29 cellular contexts compared by ENCODE assay signal in genomic region chr3:114052216-114052615, GRCh38.
"Had no signal": no experiment of that assay in that cellular context is flagged by ENCODE, and none has a peak within 500 bp of the region (broad histone marks: within the 10 kb centered on the region; RNA-seq: fewer than 3 reads in every experiment).

No MANE protein-coding gene starts in this region.

- H3K27ac ChIP-seq: brain microvascular endothelial cell, cardiac muscle cell, SK-N-MC, VCaP had no signal

- H3K27me3 ChIP-seq: brain microvascular endothelial cell, cardiac muscle cell had no signal

- DNase-seq: activated CD4-positive, alpha-beta memory T cell treated with anti-CD3 and anti-CD28 coated beads, Interleukin-2, amount 10 ng/mL, durations not matched to agents 7 days and 5 days; activated CD4-positive, alpha-beta T cell treated with anti-CD3 and anti-CD28 coated beads, Interleukin-2, amount 50 U/mL, for 1 hour; activated CD4-positive, CD25-positive, alpha-beta regulatory T cell; activated gamma-delta T cell treated with Interleukin-2 at 50 U/mL for 16 hours; activated naive CD4-positive, alpha-beta T cell treated with anti-CD3 and anti-CD28 coated beads, Interleukin-2, amount 10 ng/mL, durations not matched to agents 7 days and 5 days; activated naive CD8-positive, alpha-beta T cell treated with anti-CD3 and anti-CD28 coated beads for 36 hours; activated T-cell treated with anti-CD3 and anti-CD28 coated beads for 4 hours; activated T-cell treated with anti-CD3 and anti-CD28 coated beads, Interleukin-2, amount 50 U/mL, for 48 hours; brain microvascular endothelial cell; cerebellar nuclear complex; NCI-H1092; NCI-H1417; NCI-H1694; NCI-H2029; NCI-H2107; NCI-H2171 treated with DMSO at 0.1 percent for 48 hours; NCI-H226; NCI-H526 treated with DMSO at 0.1 percent for 48 hours; NCI-H82; OCI-M1; RPMI8226; T-cell; T-helper 2 cell; T1000 had no signal

- ATAC-seq: Panc1, Right ventricle myocardium inferior, T-cell had no signal

- H3K4me3 ChIP-seq: cardiac muscle cell, SK-N-MC had no signal

- H3K36me3 ChIP-seq: brain microvascular endothelial cell, cardiac muscle cell had no signal
